Comparison of ENCODE assay signal across 9 cellular contexts in genomic region chr17:11598274-11599221, GRCh38. TPM values are rescaled to one million over a fixed set of nuclear protein-coding genes. Genes with fewer than 3 reads are reported as not detected.
DNase-seq lines count a peak whose midpoint lies in the region; ATAC-seq, FAIRE-seq and TF ChIP-seq lines count a peak whose summit lies in the region.
"Had no signal": no experiment of that assay in that cellular context is flagged by ENCODE, and none has a peak within 500 bp of the region (broad histone marks: within the 10 kb centered on the region; RNA-seq: fewer than 3 reads in every experiment).

Gene DNAH9, plus strand, starts transcription at chr17:11598470. Its CDS starts 29 bp downstream, at chr17:11598499.

- TF ChIP-seq EP300 in A549 (IDR thresholded peaks at IDR 0.05) (no peak), Ishikawa (IDR thresholded peaks at IDR 0.05; ENCODE audit: borderline replicate concordance) (no peak), ovary (IDR thresholded peaks at IDR 0.05) (no peak)

- H3K4me3 ChIP-seq in A549, result peak within 1 kb of the TSS; percentile 49
- peak within 1 kb of the TSS; percentile 53 for H3K4me3 ChIP-seq in ovary

- 44% methylated on average over 49 of the region's 84 CpGs for WGBS in A549 (ENCODE audit: missing lambda C conversion rate)
- WGBS in ovary, 3 donors, result 1% methylated on average over 47 to 84 of the region's 84 CpGs

- TF ChIP-seq RAD21 in A549 (conservative IDR thresholded peaks at IDR 0.05 in 1 of 2, IDR thresholded peaks at IDR 0.05 in 1 of 2) (no peak), Ishikawa (IDR thresholded peaks at IDR 0.05; ENCODE audit: low read depth) (no peak)

- no peaks in the 10 kb centered on the region for H3K36me3 ChIP-seq in ovary

- H3K9me3 ChIP-seq in A549, result no peaks in the 10 kb centered on the region
- no peaks in the 10 kb centered on the region for H3K9me3 ChIP-seq in ovary
- no peaks in the 10 kb centered on the region for H3K9me3 ChIP-seq in CD4-positive, alpha-beta T cell (ENCODE audit: control insufficient read depth, low read length)

- CTCF ChIA-PET in A549 (lab: Yijun Ruan, JAX), result no interaction called here
- CTCF ChIA-PET in CD4-positive, alpha-beta T cell (lab: Charles Lee), result no interaction called here

- H3K36me3 Mint-ChIP-seq in activated naive CD8-positive, alpha-beta T cell treated with anti-CD3 and anti-CD28 coated beads, Interleukin-2, amount 10 ng/mL, durations not matched to agents 7 days and 5 days, result peaks cover 3% of the 10 kb centered on the region
- H3K36me3 Mint-ChIP-seq in CD4-positive, alpha-beta T cell (ENCODE audit: low read depth), result no peaks in the 10 kb centered on the region

- peak within 1 kb of the TSS in 1 of 2 experiments; percentile 22; a peak in 1 of 6 replicates for H3K27ac ChIP-seq in A549
- peak within 1 kb of the TSS; percentile 50 to 76 for H3K27ac ChIP-seq in ovary
- no peak within 1 kb of the TSS for H3K27ac ChIP-seq in CD4-positive, alpha-beta T cell (ENCODE audit: low read depth, low read length)

- peak within 1 kb of the TSS; percentile 3 for H3K4me3 Mint-ChIP-seq in activated naive CD8-positive, alpha-beta T cell treated with anti-CD3 and anti-CD28 coated beads, Interleukin-2, amount 10 ng/mL, durations not matched to agents 7 days and 5 days
- H3K4me3 Mint-ChIP-seq in CD4-positive, alpha-beta T cell, result no peak within 1 kb of the TSS

- intact Hi-C loops in left ventricle myocardium superior (cut with micrococcal nuclease) (no loop called here), ovary (cut with DNase I) (no loop called here)
- intact Hi-C loops in CD4-positive, alpha-beta T cell (cut with DNase I, micrococcal nuclease), result no loop called here

- H3K4me1 ChIP-seq in A549 (no peaks in the 10 kb centered on the region), ovary (ENCODE audit: insufficient read depth) (no peaks in the 10 kb centered on the region)

- peaks cover 3% of the 10 kb centered on the region for H3K4me1 Mint-ChIP-seq in activated naive CD8-positive, alpha-beta T cell treated with anti-CD3 and anti-CD28 coated beads, Interleukin-2, amount 10 ng/mL, durations not matched to agents 7 days and 5 days
- H3K4me1 Mint-ChIP-seq in CD4-positive, alpha-beta T cell (ENCODE audit: low read depth), result no peaks in the 10 kb centered on the region

- no peak for TF ChIP-seq POLR2A in A549 (IDR thresholded peaks at IDR 0.05; ENCODE audit: low read length)
- peak; percentile 35 for TF ChIP-seq POLR2A in ovary (IDR thresholded peaks at IDR 0.05)

- POLR2A ChIA-PET in A549 (lab: Yijun Ruan, JAX), result no interaction called here
- POLR2A ChIA-PET in activated naive CD8-positive, alpha-beta T cell treated with anti-CD3 and anti-CD28 coated beads, Interleukin-2, amount 10 ng/mL, durations not matched to agents 7 days and 5 days (lab: Charles Lee), result no interaction called here
- POLR2A ChIA-PET in CD4-positive, alpha-beta T cell (lab: Charles Lee), result no interaction called here

- H3K27ac Mint-ChIP-seq in activated naive CD8-positive, alpha-beta T cell treated with anti-CD3 and anti-CD28 coated beads, Interleukin-2, amount 10 ng/mL, durations not matched to agents 7 days and 5 days, result peak within 1 kb of the TSS; percentile 2
- no peak within 1 kb of the TSS for H3K27ac Mint-ChIP-seq in CD4-positive, alpha-beta T cell

- peaks cover 20% of the 10 kb centered on the region for H3K27me3 Mint-ChIP-seq in activated naive CD8-positive, alpha-beta T cell treated with anti-CD3 and anti-CD28 coated beads, Interleukin-2, amount 10 ng/mL, durations not matched to agents 7 days and 5 days
- peaks cover 38% of the 10 kb centered on the region for H3K27me3 Mint-ChIP-seq in CD4-positive, alpha-beta T cell

- no peak for TF ChIP-seq CTCF in A549 (IDR thresholded peaks at IDR 0.05)
- TF ChIP-seq CTCF in ovary (IDR thresholded peaks at IDR 0.05), result no peak
- TF ChIP-seq CTCF in CD4-positive, alpha-beta T cell (IDR thresholded peaks at IDR 0.05), result no peak

- ATAC-seq in A549 (peak; percentile 95 to 98), left ventricle myocardium superior (peak; percentile 100), GM18907 (IDR thresholded peaks at IDR 0.05; ENCODE audit: unreplicated experiment) (no peak)
- ATAC-seq in activated naive CD8-positive, alpha-beta T cell treated with anti-CD3 and anti-CD28 coated beads, Interleukin-2, amount 10 ng/mL, durations not matched to agents 7 days and 5 days (ENCODE audit: low read depth), result peak; percentile 47
- ATAC-seq in CD4-positive, alpha-beta T cell (ENCODE audit: poor library complexity), result no peak

- peaks cover 5% of the 10 kb centered on the region for H3K9me3 Mint-ChIP-seq in activated naive CD8-positive, alpha-beta T cell treated with anti-CD3 and anti-CD28 coated beads, Interleukin-2, amount 10 ng/mL, durations not matched to agents 7 days and 5 days
- H3K9me3 Mint-ChIP-seq in CD4-positive, alpha-beta T cell, result peaks cover 3% of the 10 kb centered on the region

- DNase-seq in A549 (ENCODE audit: low read depth in 1 of 2, low spot score in 1 of 2) (peak; percentile 62 to 77), left ventricle myocardium superior (peak; percentile 97), ovary (peak; percentile 98 to 99 (median 99)), A172 (ENCODE audit: low spot score) (no peak)
- DNase-seq in activated naive CD8-positive, alpha-beta T cell treated with anti-CD3 and anti-CD28 coated beads, Interleukin-2, amount 10 ng/mL, durations not matched to agents 7 days and 5 days, result peak; percentile 30
- DNase-seq in CD4-positive, alpha-beta T cell, result no peak

- no peaks in the 10 kb centered on the region for H3K27me3 ChIP-seq in ovary
- H3K27me3 ChIP-seq in CD4-positive, alpha-beta T cell (ENCODE audit: control insufficient read depth, insufficient read depth, low read length), result peaks cover 10% of the 10 kb centered on the region

- no peak for FAIRE-seq in A549 (lab: Jason Lieb, UNC)
- FAIRE-seq: TTC549 had no signal

- peak within 1 kb of the TSS; percentile 76 for H3K4me2 ChIP-seq in A549

TF ChIP-seq in A549, 52 proteins besides CTCF, POLR2A, EP300 and RAD21 (continues in another document):
- TF ChIP-seq JUN (IDR thresholded peaks at IDR 0.05) (no peak), CBX8 (IDR thresholded peaks at IDR 0.05) (no peak), PHF8 (IDR thresholded peaks at IDR 0.05; ENCODE audit: borderline replicate concordance, low read depth) (no peak), POLR2AphosphoS2 (conservative IDR thresholded peaks at IDR 0.05; ENCODE audit: low read length) (no peak), FOXS1 (CRISPR knock-in tag; IDR thresholded peaks at IDR 0.05) (no peak)

TF ChIP-seq in Ishikawa, 13 proteins besides CTCF, POLR2A, EP300 and RAD21:
- peak; percentile 69 for TF ChIP-seq MAX (IDR thresholded peaks at IDR 0.05)
- no peak for TF ChIP-seq USF1 (IDR thresholded peaks at IDR 0.05)
- no peak for TF ChIP-seq TEAD4 (IDR thresholded peaks at IDR 0.05)
- TF ChIP-seq TAF1 (IDR thresholded peaks at IDR 0.05; ENCODE audit: low read depth), result no peak

RNA-seq across cellular contexts. Expression of gene DNAH9, which starts in this region (rescaled TPM):
- polyA plus RNA-seq in A549 (2011; rRNA removed) (0.03 and 0.04 TPM in 2 replicates), A549 (2017; fragmentation: RNase III; extraction: RNeasy Plus Mini Kit Qiagen cat#74134 plus additional on column Dnase treatment) (0.04 TPM in 1 of 3 replicates, not detected in the others), ovary (1 to 10 TPM; 1.4 to 3.7 TPM)
- polyA plus RNA-seq in A549 (2012; cell fraction: cytosol; rRNA removed), result 0.01 TPM in 1 of 2 replicates, not detected in the other
- 0.02 TPM in 1 of 2 replicates, not detected in the other for polyA plus RNA-seq in A549 (2012; cell fraction: nucleus; rRNA removed)
- not detected in 2 replicates for polyA minus RNA-seq in A549 (2011; rRNA and poly(A)+ RNA removed)
- total RNA-seq in activated naive CD8-positive, alpha-beta T cell treated with anti-CD3 and anti-CD28 coated beads, Interleukin-2, amount 10 ng/mL, durations not matched to agents 7 days and 5 days, result not detected
- total RNA-seq in left ventricle myocardium superior (0.22 TPM), ovary (10 to 100 TPM in 1 of 7 donors, 1 to 10 TPM in 6; 1.4 to 43.7 (median 3.4) TPM)
- total RNA-seq in CD4-positive, alpha-beta T cell, result not detected
- total RNA-seq in A172 (2014; rRNA removed; shearing (Covaris generic)), result not detected in 2 replicates

Comparison
In these comparisons a context has a peak if more than half of its experiments do, and no peak if none do; other contexts are left out.
1. Peak in DNase-seq, ATAC-seq, H3K4me3 ChIP-seq and H3K4me2 ChIP-seq in A549; RNA of the gene not detected or under 1 TPM.
2. Peak in DNase-seq and ATAC-seq in activated naive CD8-positive, alpha-beta T cell treated with anti-CD3 and anti-CD28 coated beads, Interleukin-2, amount 10 ng/mL, durations not matched to agents 7 days and 5 days; RNA of the gene not detected or under 1 TPM.
3. Peak in DNase-seq and ATAC-seq in left ventricle myocardium superior; RNA of the gene not detected or under 1 TPM.
4. DNase-seq: peak in ovary (5 of 5); none in CD4-positive, alpha-beta T cell (0 of 10) and A172 (single experiment).